ENCODE assay signal across 8 cellular contexts in genomic region chr3:61936344-61936937, GRCh38.
DNase-seq lines count a peak whose midpoint lies in the region; ATAC-seq and TF ChIP-seq lines count a peak whose summit lies in the region.

No MANE protein-coding gene starts in this region.

- ATAC-seq in GM21381 (IDR thresholded peaks at IDR 0.05; ENCODE audit: unreplicated experiment): peak; percentile 65
- ATAC-seq in upper lobe of right lung: no peak
- no peak for ATAC-seq in HG02623 (IDR thresholded peaks at IDR 0.05; ENCODE audit: unreplicated experiment)

- H3K4me1 ChIP-seq in Caco-2: no peaks in the 10 kb centered on the region
- no peaks in the 10 kb centered on the region for H3K4me1 ChIP-seq in upper lobe of right lung

- CTCF ChIA-PET in Caco-2 (lab: Charles Lee): interaction anchor here (0.6 to 0.8 kb wide), 4 partner anchors 42 to 114 kb away, joined by 3 to 4 read pairs (median 3); no protein-coding TSS in a partner anchor

- H3K27ac ChIP-seq in upper lobe of right lung: no peak overlapping the region

- no peak overlapping the region for H3K4me3 ChIP-seq in Caco-2 (ENCODE audit: low read depth, low read length)
- no peak overlapping the region for H3K4me3 ChIP-seq in fibroblast of the aortic adventitia (ENCODE audit: low read depth, low read length)
- H3K4me3 ChIP-seq in upper lobe of right lung: no peak overlapping the region

- DNase-seq in Caco-2 (peak in 1 of 2 experiments; percentile 17), OCI-M1 (lab: John Stamatoyannopoulos, UW) (peak; percentile 40), fibroblast of the aortic adventitia (ENCODE audit: low read depth) (no peak), upper lobe of right lung (no peak), Ammon's horn (ENCODE audit: low spot score) (no peak), SW 1271 (lab: John Stamatoyannopoulos, UW) (no peak)

- no peak overlapping the region for H3K4me3 Mint-ChIP-seq in Caco-2 (ENCODE audit: unreplicated experiment)

- POLR2A ChIA-PET in Caco-2 (lab: Charles Lee): no interaction called here

- no peak overlapping the region for H3K27ac Mint-ChIP-seq in Caco-2 (ENCODE audit: unreplicated experiment)

- TF ChIP-seq CTCF in Caco-2 (IDR thresholded peaks at IDR 0.05; ENCODE audit: insufficient read depth in 1 of 2, low read depth in 1 of 2, low read length in 1 of 2, severe bottlenecking in 1 of 2, unreplicated experiment in 1 of 2): peak; percentile 33 to 50
- TF ChIP-seq CTCF in fibroblast of the aortic adventitia (IDR thresholded peaks at IDR 0.05; ENCODE audit: insufficient read depth, low read length): peak; percentile 63
- TF ChIP-seq CTCF in upper lobe of right lung (IDR thresholded peaks at IDR 0.05): peak; percentile 35

- H3K4me1 Mint-ChIP-seq in Caco-2 (ENCODE audit: low read depth, unreplicated experiment): peaks cover 6% of the 10 kb centered on the region

- no TSS peak for BruUV-seq in Caco-2 (replicated peaks; lab: Mats Ljungman, UMichigan)

- intact Hi-C loops in Caco-2 (cut with micrococcal nuclease; ENCODE audit: unreplicated experiment) (no loop called here), upper lobe of right lung (cut with DNase I) (no loop called here)

- no peaks in the 10 kb centered on the region for H3K27me3 Mint-ChIP-seq in Caco-2 (ENCODE audit: insufficient read depth, unreplicated experiment)

- H3K36me3 Mint-ChIP-seq in Caco-2 (ENCODE audit: insufficient read depth, unreplicated experiment): no peaks in the 10 kb centered on the region

- H3K36me3 ChIP-seq in Caco-2 (ENCODE audit: control insufficient read depth, insufficient read depth, low read length): no peaks in the 10 kb centered on the region; the same call in 1 of the 2 replicates
- no peaks in the 10 kb centered on the region for H3K36me3 ChIP-seq in upper lobe of right lung

- H3K27me3 ChIP-seq in Caco-2 (replicated peaks; ENCODE audit: control insufficient read depth, insufficient read depth, low read length): no peaks in the 10 kb centered on the region
- no peaks in the 10 kb centered on the region for H3K27me3 ChIP-seq in upper lobe of right lung

- H3K9me3 ChIP-seq in Caco-2 (no peaks in the 10 kb centered on the region), upper lobe of right lung (no peaks in the 10 kb centered on the region)

- H3K9me3 Mint-ChIP-seq in Caco-2 (ENCODE audit: unreplicated experiment): peaks cover 16% of the 10 kb centered on the region
